In the genomic region with DNA sequence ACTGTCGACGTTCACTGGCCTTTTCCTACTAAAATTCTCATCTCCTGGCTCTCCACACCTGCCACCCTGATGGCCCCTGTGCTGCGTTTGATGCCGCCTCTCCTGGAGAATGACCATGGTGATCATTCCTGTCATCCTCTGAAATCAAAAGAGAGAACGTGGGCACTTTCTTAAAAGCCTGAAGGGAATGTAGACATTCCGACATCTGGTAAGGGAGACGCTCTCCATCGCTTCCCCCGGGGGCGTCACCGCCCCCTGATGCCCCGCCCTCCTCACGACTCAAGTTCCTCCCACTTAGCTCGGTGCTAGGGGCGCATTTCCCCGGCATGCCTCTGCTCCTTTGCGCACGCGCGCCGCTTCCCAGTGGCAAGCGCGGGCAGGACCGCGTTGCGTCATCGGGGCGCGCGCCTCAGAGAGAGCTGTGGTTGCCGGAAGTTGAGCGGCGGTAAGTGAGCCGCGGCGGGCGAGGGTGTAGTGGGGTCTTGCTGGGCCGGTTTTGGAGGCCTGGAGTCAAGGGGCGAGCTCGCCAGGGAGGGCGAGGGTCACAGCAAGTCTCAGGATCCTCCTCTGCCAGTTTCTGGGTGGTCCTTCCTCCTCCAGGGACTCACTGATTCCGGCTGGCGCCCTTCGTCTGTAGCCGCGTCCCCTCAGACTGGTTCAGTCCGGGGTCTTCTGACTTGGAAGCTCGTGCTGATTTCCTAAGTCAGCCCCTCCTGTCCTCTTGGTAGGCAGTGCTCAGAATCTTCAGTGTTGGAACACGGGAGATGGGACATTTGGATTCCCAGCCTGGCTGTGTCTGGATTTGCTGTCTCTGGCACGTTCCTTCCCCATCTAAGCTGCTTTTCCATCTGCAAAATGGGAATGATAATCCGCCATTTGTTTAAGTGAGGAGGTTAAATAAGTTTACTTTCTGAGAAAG, we compare ENCODE assay signal across 8 cellular contexts. TPM values are rescaled to one million over a fixed set of nuclear protein-coding genes. Genes with fewer than 3 reads are reported as not detected.
DNase-seq lines count a peak whose midpoint lies in the region; ATAC-seq and TF ChIP-seq lines count a peak whose summit lies in the region.

A gene with protein sequence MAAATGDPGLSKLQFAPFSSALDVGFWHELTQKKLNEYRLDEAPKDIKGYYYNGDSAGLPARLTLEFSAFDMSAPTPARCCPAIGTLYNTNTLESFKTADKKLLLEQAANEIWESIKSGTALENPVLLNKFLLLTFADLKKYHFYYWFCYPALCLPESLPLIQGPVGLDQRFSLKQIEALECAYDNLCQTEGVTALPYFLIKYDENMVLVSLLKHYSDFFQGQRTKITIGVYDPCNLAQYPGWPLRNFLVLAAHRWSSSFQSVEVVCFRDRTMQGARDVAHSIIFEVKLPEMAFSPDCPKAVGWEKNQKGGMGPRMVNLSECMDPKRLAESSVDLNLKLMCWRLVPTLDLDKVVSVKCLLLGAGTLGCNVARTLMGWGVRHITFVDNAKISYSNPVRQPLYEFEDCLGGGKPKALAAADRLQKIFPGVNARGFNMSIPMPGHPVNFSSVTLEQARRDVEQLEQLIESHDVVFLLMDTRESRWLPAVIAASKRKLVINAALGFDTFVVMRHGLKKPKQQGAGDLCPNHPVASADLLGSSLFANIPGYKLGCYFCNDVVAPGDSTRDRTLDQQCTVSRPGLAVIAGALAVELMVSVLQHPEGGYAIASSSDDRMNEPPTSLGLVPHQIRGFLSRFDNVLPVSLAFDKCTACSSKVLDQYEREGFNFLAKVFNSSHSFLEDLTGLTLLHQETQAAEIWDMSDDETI (plus strand): TSS at position 412 of the 919 bp plus-strand sequence. CDS start 26,299 bp downstream, outside the sequence.

- TF ChIP-seq EP300 in SK-N-SH (IDR thresholded peaks at IDR 0.05; ENCODE audit: borderline replicate concordance in 1 of 2, low read depth in 1 of 2, low read length in 1 of 2) (peak in 1 of 2 experiments; percentile 21; a peak in 1 of 4 replicates), suprapubic skin (IDR thresholded peaks at IDR 0.05) (no peak)

- H3K9me2 ChIP-seq in SK-N-SH: no peaks in the 10 kb centered on the region

- H3K27ac ChIP-seq in SK-N-SH (ENCODE audit: low read depth in 2 of 2, low read length in 1 of 2): peak within 1 kb of the TSS; percentile 73 to 77
- peak within 1 kb of the TSS; percentile 92 for H3K27ac ChIP-seq in suprapubic skin

- no peak for TF ChIP-seq RAD21 in SK-N-SH (IDR thresholded peaks at IDR 0.05; ENCODE audit: low read length)

- CTCF ChIA-PET in SK-N-SH (lab: Yijun Ruan, JAX): interaction anchor here (1.1 to 2.6 kb wide), 3 partner anchors 11 to 15 kb away, joined by 3 to 8 read pairs (median 5); no protein-coding TSS in a partner anchor

- peaks cover 51% of the 10 kb centered on the region for H3K79me2 ChIP-seq in SK-N-SH (ENCODE audit: insufficient read depth)

- H3K4me3 ChIP-seq in GM06990 (replicated peaks; ENCODE audit: low read depth, low read length): peak within 1 kb of the TSS; percentile 87
- peak within 1 kb of the TSS; percentile 83 to 96 for H3K4me3 ChIP-seq in SK-N-SH (ENCODE audit: low read depth in 2 of 2, low read length in 1 of 2)
- peak within 1 kb of the TSS; percentile 76 for H3K4me3 ChIP-seq in suprapubic skin

- H3K36me3 ChIP-seq in GM06990 (ENCODE audit: control insufficient read depth, insufficient read depth, low read length) (peaks cover 2% of the 10 kb centered on the region), SK-N-SH (replicated peaks in 1 of 2; ENCODE audit: control insufficient read depth in 1 of 2, insufficient read depth in 2 of 2, low read length in 1 of 2) (peaks cover 0 to 5% of the 10 kb centered on the region in 2 experiments), suprapubic skin (no peaks in the 10 kb centered on the region)

- TF ChIP-seq POLR2A in suprapubic skin (IDR thresholded peaks at IDR 0.05): peak; percentile 15 to 95

- no peaks in the 10 kb centered on the region for H3K27me3 ChIP-seq in GM06990 (replicated peaks; ENCODE audit: control insufficient read depth, insufficient read depth, low read length)
- no peaks in the 10 kb centered on the region for H3K27me3 ChIP-seq in SK-N-SH (ENCODE audit: insufficient read depth)
- no peaks in the 10 kb centered on the region for H3K27me3 ChIP-seq in suprapubic skin

- peak within 1 kb of the TSS; percentile 98 for H2AFZ ChIP-seq in SK-N-SH (ENCODE audit: low read depth)

- peak; percentile 95 for DNase-seq in GM06990 (ENCODE audit: extremely low read depth, insufficient read length)
- peak; percentile 93 for DNase-seq in NCI-H1048 (lab: John Stamatoyannopoulos, UW)
- peak; percentile 98 for DNase-seq in SK-N-SH
- DNase-seq in activated naive CD4-positive, alpha-beta T cell treated with anti-CD3 and anti-CD28 coated beads, Interleukin-2, amount 50 U/mL, for 16 hours: peak; percentile 97
- DNase-seq in germinal center (ENCODE audit: low spot score): peak; percentile 98
- peak; percentile 59 to 98 (median 92) for DNase-seq in nucleus accumbens (lab: John Stamatoyannopoulos, UW)
- peak; percentile 98 to 99 for DNase-seq in suprapubic skin (ENCODE audit: low spot score in 2 of 2)

- H3K9me3 ChIP-seq in SK-N-SH: no peaks in the 10 kb centered on the region
- H3K9me3 ChIP-seq in suprapubic skin: no peaks in the 10 kb centered on the region

- POLR2A ChIA-PET in SK-N-SH (lab: Yijun Ruan, JAX): interaction anchor here (0.9 to 1.4 kb wide), 3 partner anchors 11 to 118 kb away, joined by 3 to 4 read pairs (median 3); a partner anchor contains a TSS

- peaks cover 12 to 24% of the 10 kb centered on the region in 2 experiments; a peak in 3 of 4 replicates for H3K4me1 ChIP-seq in SK-N-SH (ENCODE audit: control insufficient read depth in 1 of 2, insufficient read depth in 2 of 2, low read depth in 1 of 2, low read length in 1 of 2)
- peaks cover 24% of the 10 kb centered on the region for H3K4me1 ChIP-seq in suprapubic skin

- WGBS in SK-N-SH (ENCODE audit: low lambda C conversion rate): 2% methylated on average over 33 of the region's 51 CpGs
- 3% methylated on average over 14 of the region's 51 CpGs for WGBS in suprapubic skin

- no peaks in the 10 kb centered on the region for H4K20me1 ChIP-seq in SK-N-SH (ENCODE audit: insufficient read depth)

- peak within 1 kb of the TSS; percentile 85 for H3K4me2 ChIP-seq in SK-N-SH

- ATAC-seq in HG02571 (IDR thresholded peaks at IDR 0.05; ENCODE audit: unreplicated experiment): peak; percentile 98

- no peaks in the 10 kb centered on the region for H3F3A ChIP-seq in SK-N-SH (replicated peaks; ENCODE audit: insufficient read depth)

- TF ChIP-seq CTCF in GM06990 (IDR thresholded peaks at IDR 0.05; ENCODE audit: insufficient read depth, low read length, poor library complexity, severe bottlenecking): no peak
- TF ChIP-seq CTCF in SK-N-SH (IDR thresholded peaks at IDR 0.05): no peak
- TF ChIP-seq CTCF in suprapubic skin (IDR thresholded peaks at IDR 0.05): no peak

- H3K9ac ChIP-seq in SK-N-SH: peak within 1 kb of the TSS; percentile 95

TF ChIP-seq in SK-N-SH, 30 proteins besides CTCF, POLR2A, EP300 and RAD21 (continues in another document):
- TF ChIP-seq FOSL2 (IDR thresholded peaks at IDR 0.05; ENCODE audit: borderline replicate concordance, low read depth): no peak
- TF ChIP-seq NFIC (IDR thresholded peaks at IDR 0.05; ENCODE audit: borderline replicate concordance): no peak
- TF ChIP-seq MEF2A (IDR thresholded peaks at IDR 0.05; ENCODE audit: borderline replicate concordance, low read depth): no peak
- no peak for TF ChIP-seq EZH2phosphoT487 (IDR thresholded peaks at IDR 0.05; ENCODE audit: borderline replicate concordance, low read depth)
- TF ChIP-seq TEAD4 (IDR thresholded peaks at IDR 0.05; ENCODE audit: borderline replicate concordance, insufficient read depth): no peak
- no peak for TF ChIP-seq FOXM1 (IDR thresholded peaks at IDR 0.05; ENCODE audit: low read depth)
- TF ChIP-seq, protein P1, sequence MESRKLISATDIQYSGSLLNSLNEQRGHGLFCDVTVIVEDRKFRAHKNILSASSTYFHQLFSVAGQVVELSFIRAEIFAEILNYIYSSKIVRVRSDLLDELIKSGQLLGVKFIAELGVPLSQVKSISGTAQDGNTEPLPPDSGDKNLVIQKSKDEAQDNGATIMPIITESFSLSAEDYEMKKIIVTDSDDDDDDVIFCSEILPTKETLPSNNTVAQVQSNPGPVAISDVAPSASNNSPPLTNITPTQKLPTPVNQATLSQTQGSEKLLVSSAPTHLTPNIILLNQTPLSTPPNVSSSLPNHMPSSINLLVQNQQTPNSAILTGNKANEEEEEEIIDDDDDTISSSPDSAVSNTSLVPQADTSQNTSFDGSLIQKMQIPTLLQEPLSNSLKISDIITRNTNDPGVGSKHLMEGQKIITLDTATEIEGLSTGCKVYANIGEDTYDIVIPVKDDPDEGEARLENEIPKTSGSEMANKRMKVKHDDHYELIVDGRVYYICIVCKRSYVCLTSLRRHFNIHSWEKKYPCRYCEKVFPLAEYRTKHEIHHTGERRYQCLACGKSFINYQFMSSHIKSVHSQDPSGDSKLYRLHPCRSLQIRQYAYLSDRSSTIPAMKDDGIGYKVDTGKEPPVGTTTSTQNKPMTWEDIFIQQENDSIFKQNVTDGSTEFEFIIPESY (IDR thresholded peaks at IDR 0.05; ENCODE audit: borderline replicate concordance, low read depth): no peak
- TF ChIP-seq ELF1 (IDR thresholded peaks at IDR 0.05): peak; percentile 96
- TF ChIP-seq, protein P2, sequence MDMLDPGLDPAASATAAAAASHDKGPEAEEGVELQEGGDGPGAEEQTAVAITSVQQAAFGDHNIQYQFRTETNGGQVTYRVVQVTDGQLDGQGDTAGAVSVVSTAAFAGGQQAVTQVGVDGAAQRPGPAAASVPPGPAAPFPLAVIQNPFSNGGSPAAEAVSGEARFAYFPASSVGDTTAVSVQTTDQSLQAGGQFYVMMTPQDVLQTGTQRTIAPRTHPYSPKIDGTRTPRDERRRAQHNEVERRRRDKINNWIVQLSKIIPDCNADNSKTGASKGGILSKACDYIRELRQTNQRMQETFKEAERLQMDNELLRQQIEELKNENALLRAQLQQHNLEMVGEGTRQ (IDR thresholded peaks at IDR 0.05; ENCODE audit: borderline replicate concordance, low read depth, low read length): no peak
- TF ChIP-seq, protein P3, sequence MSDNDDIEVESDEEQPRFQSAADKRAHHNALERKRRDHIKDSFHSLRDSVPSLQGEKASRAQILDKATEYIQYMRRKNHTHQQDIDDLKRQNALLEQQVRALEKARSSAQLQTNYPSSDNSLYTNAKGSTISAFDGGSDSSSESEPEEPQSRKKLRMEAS (IDR thresholded peaks at IDR 0.05; ENCODE audit: low read depth): peak; percentile 64; the same call in 1 of the 2 replicates
- TF ChIP-seq JUND (IDR thresholded peaks at IDR 0.05): no peak
- TF ChIP-seq GABPA (IDR thresholded peaks at IDR 0.05; ENCODE audit: low read depth): peak; percentile 67
- TF ChIP-seq CHD2 (IDR thresholded peaks at IDR 0.05; ENCODE audit: low read length, partially characterized antibody): peak; percentile 30
- TF ChIP-seq RXRA (IDR thresholded peaks at IDR 0.05; ENCODE audit: borderline replicate concordance, low read depth): no peak
- TF ChIP-seq TCF12 (IDR thresholded peaks at IDR 0.05): no peak

RNA-seq across cellular contexts. Expression of the gene that starts here (rescaled TPM):
- 29.5 and 44.5 TPM in 2 replicates for polyA plus RNA-seq in SK-N-SH (2012; rRNA removed)
- polyA plus RNA-seq in SK-N-SH (2012; cell fraction: cytosol; rRNA removed): 30.6 and 32.5 TPM in 2 replicates
- polyA plus RNA-seq in SK-N-SH (2012; cell fraction: nucleus; rRNA removed): 56.7 and 62.5 TPM in 2 replicates
- total RNA-seq in suprapubic skin: 100 to 1,000 TPM in 1 of 4 donors, 10 to 100 TPM in 3; 49.4 to 145 (median 82.1) TPM

Comparison
In these comparisons a context has a peak if more than half of its experiments do, and no peak if none do; other contexts are left out.
1. Peak in every context shown above with its lines: DNase-seq, ATAC-seq, H3K4me3 ChIP-seq and H3K27ac ChIP-seq.